In the genomic region with DNA sequence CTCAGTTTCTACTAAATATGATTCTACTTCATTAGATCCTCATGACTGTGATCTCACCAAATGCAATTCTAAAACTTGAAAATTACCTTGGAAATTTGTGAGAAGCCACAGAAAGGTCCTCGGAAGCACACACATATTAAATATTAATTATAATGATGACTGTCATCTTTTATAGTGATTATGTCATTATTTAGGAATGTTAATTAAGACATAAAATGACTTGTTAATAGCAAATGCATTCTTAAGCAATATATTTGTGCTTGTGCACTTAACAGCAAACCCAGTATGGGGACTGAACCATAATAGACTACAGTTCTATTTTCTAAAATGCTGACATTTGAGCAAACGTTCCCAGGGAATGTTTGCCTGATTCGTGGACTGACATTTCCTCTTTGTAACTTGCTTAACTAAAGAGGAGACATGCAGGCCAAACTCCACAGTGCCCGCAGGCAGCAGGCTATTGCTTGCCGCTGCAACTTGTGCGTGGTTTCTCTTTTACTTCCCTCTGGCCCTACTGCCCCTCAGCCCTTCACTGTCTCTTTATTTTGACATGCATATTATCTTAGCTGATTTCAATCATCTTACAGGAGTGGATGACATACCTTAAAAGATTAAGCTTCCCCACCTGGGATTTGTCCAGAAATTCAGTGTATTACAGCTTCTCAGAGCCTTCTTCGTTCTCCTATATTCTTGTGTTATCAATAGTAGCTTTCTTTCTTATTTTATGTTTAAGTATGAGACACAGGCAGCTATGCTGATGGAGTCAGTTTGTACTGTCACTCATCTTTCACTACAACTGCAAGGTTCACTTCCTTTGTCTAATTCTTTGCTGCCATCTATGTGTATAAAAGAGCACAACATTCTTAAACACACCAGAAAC, we compare ENCODE assay signal across 1 cellular context.
TF ChIP-seq lines count a peak whose summit lies in the region.

No MANE protein-coding gene starts in this region.

TF ChIP-seq in GM23338, 12 proteins besides CTCF, POLR2A, EP300 and RAD21:
- TF ChIP-seq POLR2AphosphoS5 (IDR thresholded peaks at IDR 0.05; ENCODE audit: low read depth) (no peak), NANOG (IDR thresholded peaks at IDR 0.05; ENCODE audit: borderline replicate concordance) (no peak), JUNB (IDR thresholded peaks at IDR 0.05; ENCODE audit: unreplicated experiment) (no peak), EZH2 (IDR thresholded peaks at IDR 0.05; ENCODE audit: low read depth, unreplicated experiment) (no peak), EZH2phosphoT487 (IDR thresholded peaks at IDR 0.05; ENCODE audit: unreplicated experiment) (no peak)
